ENCODE assay signal across 1 cellular context in genomic region chr4:154471924-154472323, GRCh38.
TF ChIP-seq lines count a peak whose summit lies in the region.

No MANE protein-coding gene starts in this region.

TF ChIP-seq in K562, 482 proteins besides CTCF, POLR2A, EP300 and RAD21 (continued from another document):
- 0 out of 2 replicates have a peak, but pooled peaks have one; percentile 10 for TF ChIP-seq PKNOX1 (IDR thresholded peaks at IDR 0.05)
- TF ChIP-seq OTX1 (CRISPR knock-in tag; IDR thresholded peaks at IDR 0.05): no peak
- TF ChIP-seq NFYB (IDR thresholded peaks at IDR 0.05; ENCODE audit: extremely low read depth, insufficient read length): no peak
- TF ChIP-seq VEZF1 (CRISPR knock-in tag; IDR thresholded peaks at IDR 0.05): no peak
- TF ChIP-seq, protein P1, sequence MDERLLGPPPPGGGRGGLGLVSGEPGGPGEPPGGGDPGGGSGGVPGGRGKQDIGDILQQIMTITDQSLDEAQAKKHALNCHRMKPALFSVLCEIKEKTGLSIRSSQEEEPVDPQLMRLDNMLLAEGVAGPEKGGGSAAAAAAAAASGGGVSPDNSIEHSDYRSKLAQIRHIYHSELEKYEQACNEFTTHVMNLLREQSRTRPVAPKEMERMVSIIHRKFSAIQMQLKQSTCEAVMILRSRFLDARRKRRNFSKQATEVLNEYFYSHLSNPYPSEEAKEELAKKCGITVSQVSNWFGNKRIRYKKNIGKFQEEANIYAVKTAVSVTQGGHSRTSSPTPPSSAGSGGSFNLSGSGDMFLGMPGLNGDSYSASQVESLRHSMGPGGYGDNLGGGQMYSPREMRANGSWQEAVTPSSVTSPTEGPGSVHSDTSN (CRISPR knock-in tag; IDR thresholded peaks at IDR 0.05; ENCODE audit: low read depth): no peak
- TF ChIP-seq, protein P1 (tag; conservative IDR thresholded peaks at IDR 0.05; ENCODE audit: low read depth): peak; percentile 52
